8 cellular contexts compared by ENCODE assay signal in the genomic region with DNA sequence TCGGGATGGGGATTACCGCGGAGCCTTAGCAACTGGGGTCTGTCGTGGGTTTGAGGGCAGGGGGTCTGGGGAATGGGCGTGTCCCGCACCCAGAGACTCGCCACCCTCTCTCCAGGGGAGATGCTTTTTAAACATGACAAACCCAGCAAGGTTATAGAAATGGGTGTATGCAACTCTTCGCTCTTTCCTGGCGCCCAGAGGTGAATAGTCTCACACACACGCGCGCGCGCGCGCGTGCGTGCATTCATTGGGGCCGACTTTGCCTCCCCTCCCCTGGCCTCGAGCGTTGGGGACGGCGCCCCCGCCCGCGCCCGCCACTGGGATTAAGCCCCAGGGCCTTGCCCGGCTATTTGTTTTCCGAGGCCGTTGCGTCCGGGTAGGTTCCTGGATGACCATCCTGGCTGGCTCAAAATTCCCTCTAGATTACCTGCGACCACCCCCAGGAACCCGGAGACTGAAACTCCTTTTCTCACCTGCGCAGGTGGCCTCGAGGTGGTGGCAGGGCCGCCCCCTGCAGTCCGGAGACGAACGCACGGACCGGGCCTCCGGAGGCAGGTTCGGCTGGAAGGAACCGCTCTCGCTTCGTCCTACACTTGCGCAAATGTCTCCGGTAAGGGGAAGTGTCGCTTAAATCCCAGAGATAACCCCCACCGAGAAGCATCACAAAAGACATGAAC. TPM values are rescaled to one million over a fixed set of nuclear protein-coding genes. Genes with fewer than 3 reads are reported as not detected.
A peak's percentile ranks its signal among the peaks of the same experiment; 100 is the strongest.
DNase-seq lines count a peak whose midpoint lies in the region; ATAC-seq, FAIRE-seq and TF ChIP-seq lines count a peak whose summit lies in the region.

No MANE protein-coding gene starts in this region.

- CTCF ChIA-PET in GM10248 (lab: Yijun Ruan, JAX), result interaction anchor here (0.7 to 2.9 kb wide), 10 partner anchors 9 to 41 kb away, joined by 3 to 24 read pairs (median 4); no protein-coding TSS in a partner anchor

- no peak for FAIRE-seq in HTR-8/SVneo (lab: Jason Lieb, UNC)

- H3K9me3 Mint-ChIP-seq in activated T-cell treated with anti-CD3 and anti-CD28 coated beads, Interleukin-2, amount 50 U/mL, for 4 hours, result no peaks in the 10 kb centered on the region
- no peaks in the 10 kb centered on the region for H3K9me3 Mint-ChIP-seq in osteocyte (ENCODE audit: unreplicated experiment)

- H3K27ac Mint-ChIP-seq in osteocyte (ENCODE audit: unreplicated experiment), result no peak overlapping the region

- peak; percentile 9 for TF ChIP-seq CTCF in GM10248 (IDR thresholded peaks at IDR 0.05; ENCODE audit: control extremely low read depth, extremely low read depth, low read depth, missing control alignments)
- no peak for TF ChIP-seq CTCF in HFF-Myc (IDR thresholded peaks at IDR 0.05; ENCODE audit: low read depth, low read length, missing control alignments)
- TF ChIP-seq CTCF in fibroblast of the aortic adventitia (IDR thresholded peaks at IDR 0.05; ENCODE audit: insufficient read depth, low read length), result peak; percentile 12
- TF ChIP-seq CTCF in osteocyte (IDR thresholded peaks at IDR 0.05), result no peak

- DNase-seq in GM10248 (ENCODE audit: extremely low spot score) (peak; percentile 44), HFF-Myc (ENCODE audit: extremely low read depth, low read depth) (no peak), NCI-H510A treated with DMSO at 0.1 percent for 48 hours (lab: John Stamatoyannopoulos, UW) (peak; percentile 53), fibroblast of the aortic adventitia (ENCODE audit: low read depth) (no peak), osteocyte (ENCODE audit: extremely low spot score, unreplicated experiment) (no peak), HTR-8/SVneo (ENCODE audit: insufficient read length, low spot score) (no peak)
- peak; percentile 18 for DNase-seq in activated T-cell treated with anti-CD3 and anti-CD28 coated beads, Interleukin-2, amount 50 U/mL, for 4 hours

- peak; percentile 35 for ATAC-seq in activated T-cell treated with anti-CD3 and anti-CD28 coated beads, Interleukin-2, amount 50 U/mL, for 4 hours
- ATAC-seq in GM19328 (IDR thresholded peaks at IDR 0.05; ENCODE audit: unreplicated experiment), result no peak

- peaks cover 8% of the 10 kb centered on the region for H3K4me1 Mint-ChIP-seq in activated T-cell treated with anti-CD3 and anti-CD28 coated beads, Interleukin-2, amount 50 U/mL, for 4 hours (ENCODE audit: low read depth)
- H3K4me1 Mint-ChIP-seq in osteocyte (ENCODE audit: unreplicated experiment), result peaks cover 7% of the 10 kb centered on the region

- H3K27me3 Mint-ChIP-seq in activated T-cell treated with anti-CD3 and anti-CD28 coated beads, Interleukin-2, amount 50 U/mL, for 4 hours (ENCODE audit: low read depth), result no peaks in the 10 kb centered on the region
- peaks cover 63% of the 10 kb centered on the region for H3K27me3 Mint-ChIP-seq in osteocyte (ENCODE audit: unreplicated experiment)

- H3K4me3 ChIP-seq in HFF-Myc (replicated peaks; ENCODE audit: low read depth, low read length) (peak overlapping the region; percentile 43), fibroblast of the aortic adventitia (ENCODE audit: low read depth, low read length) (peak overlapping the region; percentile 60)

- POLR2A ChIA-PET in GM10248 (lab: Yijun Ruan, JAX), result no interaction called here

- H3K36me3 Mint-ChIP-seq in activated T-cell treated with anti-CD3 and anti-CD28 coated beads, Interleukin-2, amount 50 U/mL, for 4 hours (ENCODE audit: insufficient read depth), result no peaks in the 10 kb centered on the region
- no peaks in the 10 kb centered on the region for H3K36me3 Mint-ChIP-seq in osteocyte (ENCODE audit: unreplicated experiment)

- H3K4me3 Mint-ChIP-seq in activated T-cell treated with anti-CD3 and anti-CD28 coated beads, Interleukin-2, amount 50 U/mL, for 4 hours, result peak overlapping the region; percentile 81
- peak overlapping the region; percentile 68 for H3K4me3 Mint-ChIP-seq in osteocyte (ENCODE audit: unreplicated experiment)

RNA-seq across cellular contexts. Expression of a gene that starts 0.8 kb away (rescaled TPM):
- total RNA-seq in activated T-cell treated with anti-CD3 and anti-CD28 coated beads, Interleukin-2, amount 50 U/mL, for 4 hours, result 1 to 10 TPM; 2.2 to 3.0 (median 2.5) TPM
- total RNA-seq in fibroblast of the aortic adventitia (ENCODE audit: low replicate concordance), result 0.90 TPM in 1 of 2 replicates, not detected in the other
- total RNA-seq in osteocyte, result 0.27 TPM in 1 of 2 replicates, not detected in the other

Comparison
In these comparisons a context has a peak if more than half of its experiments do, and no peak if none do; other contexts are left out.
1. DNase-seq: peak in GM10248 (single experiment), NCI-H510A treated with DMSO at 0.1 percent for 48 hours (single experiment) and activated T-cell treated with anti-CD3 and anti-CD28 coated beads, Interleukin-2, amount 50 U/mL, for 4 hours (single experiment); none in HFF-Myc (single experiment), fibroblast of the aortic adventitia (single experiment), osteocyte (single experiment) and HTR-8/SVneo (single experiment).
2. CTCF ChIP-seq: peak in GM10248 (single experiment) and fibroblast of the aortic adventitia (single experiment); none in HFF-Myc (single experiment) and osteocyte (single experiment).